1 cellular context compared by ENCODE assay signal in genomic region chr12:26123482-26123980, GRCh38.
TF ChIP-seq lines count a peak whose summit lies in the region.

No MANE protein-coding gene starts in this region.

TF ChIP-seq in GM12878, 131 proteins besides CTCF, POLR2A, EP300 and RAD21 (continued from another document):
- TF ChIP-seq MTA3 (IDR thresholded peaks at IDR 0.05; ENCODE audit: borderline replicate concordance, low read length) (no peak), NBN (IDR thresholded peaks at IDR 0.05) (peak; percentile 6; the same call in 1 of the 2 replicates), PAX5 (IDR thresholded peaks at IDR 0.05; ENCODE audit: borderline replicate concordance, low read depth, low read length) (no peak), EZH2 (IDR thresholded peaks at IDR 0.05; ENCODE audit: borderline replicate concordance, control insufficient read depth, low read depth, low read length) (0 out of 2 replicates have a peak, but pooled peaks have one; percentile 55), ZNF384 (IDR thresholded peaks at IDR 0.05; ENCODE audit: borderline replicate concordance, low read depth, low read length) (no peak), PBX3 (IDR thresholded peaks at IDR 0.05; ENCODE audit: insufficient replicate concordance, low read depth, low read length) (no peak), POU2F2 (IDR thresholded peaks at IDR 0.05; ENCODE audit: borderline replicate concordance, low read depth, low read length) (no peak), ZNF24 (IDR thresholded peaks at IDR 0.05) (no peak)
- TF ChIP-seq, protein P1, sequence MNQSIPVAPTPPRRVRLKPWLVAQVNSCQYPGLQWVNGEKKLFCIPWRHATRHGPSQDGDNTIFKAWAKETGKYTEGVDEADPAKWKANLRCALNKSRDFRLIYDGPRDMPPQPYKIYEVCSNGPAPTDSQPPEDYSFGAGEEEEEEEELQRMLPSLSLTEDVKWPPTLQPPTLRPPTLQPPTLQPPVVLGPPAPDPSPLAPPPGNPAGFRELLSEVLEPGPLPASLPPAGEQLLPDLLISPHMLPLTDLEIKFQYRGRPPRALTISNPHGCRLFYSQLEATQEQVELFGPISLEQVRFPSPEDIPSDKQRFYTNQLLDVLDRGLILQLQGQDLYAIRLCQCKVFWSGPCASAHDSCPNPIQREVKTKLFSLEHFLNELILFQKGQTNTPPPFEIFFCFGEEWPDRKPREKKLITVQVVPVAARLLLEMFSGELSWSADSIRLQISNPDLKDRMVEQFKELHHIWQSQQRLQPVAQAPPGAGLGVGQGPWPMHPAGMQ (IDR thresholded peaks at IDR 0.05; ENCODE audit: borderline replicate concordance) = no peak
- TF ChIP-seq, protein P2, sequence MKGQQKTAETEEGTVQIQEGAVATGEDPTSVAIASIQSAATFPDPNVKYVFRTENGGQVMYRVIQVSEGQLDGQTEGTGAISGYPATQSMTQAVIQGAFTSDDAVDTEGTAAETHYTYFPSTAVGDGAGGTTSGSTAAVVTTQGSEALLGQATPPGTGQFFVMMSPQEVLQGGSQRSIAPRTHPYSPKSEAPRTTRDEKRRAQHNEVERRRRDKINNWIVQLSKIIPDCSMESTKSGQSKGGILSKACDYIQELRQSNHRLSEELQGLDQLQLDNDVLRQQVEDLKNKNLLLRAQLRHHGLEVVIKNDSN (IDR thresholded peaks at IDR 0.05; ENCODE audit: borderline replicate concordance, extremely low read length, insufficient read depth, low read depth, low read length) = no peak
